Comparison of ENCODE assay signal across 9 cellular contexts in genomic region chr3:114496874-114497273, GRCh38.
DNase-seq lines count a peak whose midpoint lies in the region; ATAC-seq lines count a peak whose summit lies in the region.
"Had no signal": no experiment of that assay in that cellular context is flagged by ENCODE, and none has a peak within 500 bp of the region (broad histone marks: within the 10 kb centered on the region; RNA-seq: fewer than 3 reads in every experiment).

No MANE protein-coding gene starts in this region.

- H3K36me3 ChIP-seq in SJCRH30, result no peaks in the 10 kb centered on the region
- peaks cover 0 to 3% (median 0%) of the 10 kb centered on the region in 3 donors for H3K36me3 ChIP-seq in skeletal muscle tissue (ENCODE audit: control insufficient read depth in 3 of 3, insufficient read depth in 3 of 3, low read length in 3 of 3)

- ATAC-seq in HG03135 (IDR thresholded peaks at IDR 0.05; ENCODE audit: unreplicated experiment) (no peak), GM21390 (IDR thresholded peaks at IDR 0.05; ENCODE audit: unreplicated experiment) (no peak)

- no peak overlapping the region for H3K9ac ChIP-seq in skeletal muscle tissue (ENCODE audit: low read depth in 1 of 3, low read length in 3 of 3)

- no peak overlapping the region for H3K27ac ChIP-seq in SJCRH30
- peak overlapping the region; percentile 63 for H3K27ac ChIP-seq in skeletal muscle tissue (ENCODE audit: low read depth, low read length)

- H3K27me3 ChIP-seq in SJCRH30 (no peaks in the 10 kb centered on the region), skeletal muscle tissue (ENCODE audit: control insufficient read depth in 3 of 3, insufficient read depth in 3 of 3, low read length in 3 of 3) (no peaks in the 10 kb centered on the region)

- no peak overlapping the region for H3K4me3 ChIP-seq in SJCRH30
- H3K4me3 ChIP-seq in skeletal muscle tissue (ENCODE audit: low read length in 3 of 3), result no peak overlapping the region

- H3K4me1 ChIP-seq in SJCRH30 (peaks cover 31% of the 10 kb centered on the region), skeletal muscle tissue (ENCODE audit: control insufficient read depth in 3 of 3, insufficient read depth in 3 of 3, low read length in 3 of 3) (peaks cover 26 to 36% (median 31%) of the 10 kb centered on the region in 3 donors)

- DNase-seq in GM03348 (ENCODE audit: low spot score) (peak; percentile 58), SJCRH30 (peak; percentile 11 to 15), glomerular visceral epithelial cell (ENCODE audit: extremely low spot score) (peak; percentile 16), ureter (ENCODE audit: low spot score) (no peak), GM19240 (ENCODE audit: insufficient read length, low spot score) (no peak)
- DNase-seq: naive B cell had no signal

- H3K9me3 ChIP-seq in SJCRH30 (replicated peaks), result no peaks in the 10 kb centered on the region
- H3K9me3 ChIP-seq in skeletal muscle tissue (ENCODE audit: control insufficient read depth in 3 of 3, low read length in 3 of 3), result no peaks in the 10 kb centered on the region

Comparison
In these comparisons a context has a peak if more than half of its experiments do, and no peak if none do; other contexts are left out.
1. DNase-seq: peak in GM03348 (single experiment), SJCRH30 (2 of 2) and glomerular visceral epithelial cell (single experiment); none in ureter (single experiment) and GM19240 (single experiment).